In genomic region chr6:111832833-111833418, GRCh38 we compare ENCODE assay signal across 10 cellular contexts. TPM values are rescaled to one million over a fixed set of nuclear protein-coding genes. Genes with fewer than 3 reads are reported as not detected.
DNase-seq lines count a peak whose midpoint lies in the region; ATAC-seq, FAIRE-seq and TF ChIP-seq lines count a peak whose summit lies in the region.
"Had no signal": no experiment of that assay in that cellular context is flagged by ENCODE, and none has a peak within 500 bp of the region (broad histone marks: within the 10 kb centered on the region; RNA-seq: fewer than 3 reads in every experiment).

No MANE protein-coding gene starts in this region.

- no peaks in the 10 kb centered on the region for H4K20me1 ChIP-seq in GM12878 (ENCODE audit: control insufficient read depth, insufficient read depth)

- H3K9me3 Mint-ChIP-seq in stimulated activated naive CD8-positive, alpha-beta T cell treated with anti-CD3 and anti-CD28 coated beads, Interleukin-15, Interleukin-2, amounts not matched to agents 100 ng/mL and 50 ng/mL, for 24 hours = no peaks in the 10 kb centered on the region

- no peaks in the 10 kb centered on the region for H3K9me3 ChIP-seq in GM12878 (replicated peaks; ENCODE audit: control insufficient read depth, insufficient read depth, low read length)
- H3K9me3 ChIP-seq: SJCRH30 had no signal

- TF ChIP-seq POLR2A in GM12878 (IDR thresholded peaks at IDR 0.05; ENCODE audit: low read depth, low read length) = no peak

- peaks cover 44% of the 10 kb centered on the region for H3K79me2 ChIP-seq in GM12878 (ENCODE audit: control insufficient read depth, insufficient read depth, low read length)

- ATAC-seq in stimulated activated naive CD8-positive, alpha-beta T cell treated with anti-CD3 and anti-CD28 coated beads, Interleukin-15, Interleukin-2, amounts not matched to agents 100 U/mL and 50 U/mL, for 24 hours = no peak
- ATAC-seq in HG02981 (IDR thresholded peaks at IDR 0.05; ENCODE audit: unreplicated experiment) (peak; percentile 41), GM12878 (peak; percentile 50)

- intact Hi-C loops in GM12878 (cut with micrococcal nuclease; ENCODE audit: unreplicated experiment) = loop anchor here (1.0 kb wide), 1 partner anchor 29 kb away; no protein-coding TSS in a partner anchor

- peak overlapping the region; percentile 50; the same call in 1 of the 2 replicates for H3K27ac ChIP-seq in GM12878 (ENCODE audit: control insufficient read depth, insufficient read depth)
- H3K27ac ChIP-seq: SJCRH30 had no signal

- no peaks in the 10 kb centered on the region for H3K27me3 ChIP-seq in GM12878 (replicated peaks in 1 of 2; ENCODE audit: control insufficient read depth in 2 of 2, insufficient read depth in 2 of 2, low read length in 1 of 2)
- H3K27me3 ChIP-seq: SJCRH30 had no signal

- H3K4me3 Mint-ChIP-seq in stimulated activated naive CD8-positive, alpha-beta T cell treated with anti-CD3 and anti-CD28 coated beads, Interleukin-15, Interleukin-2, amounts not matched to agents 100 ng/mL and 50 ng/mL, for 24 hours = peak overlapping the region; percentile 76

- RAD21 ChIA-PET in GM12878 (lab: Charles Lee; ENCODE audit: unreplicated experiment) = interaction anchor here (0.9 to 2.0 kb wide), 7 partner anchors 8 to 97 kb away, joined by 3 to 7 read pairs (median 3); no protein-coding TSS in a partner anchor

- H3K4me3 ChIP-seq in GM12878 = no peak overlapping the region
- H3K4me3 ChIP-seq: SJCRH30 had no signal

- SMC1A ChIA-PET in GM12878 (lab: Charles Lee; ENCODE audit: uncharacterized antibody, unreplicated experiment) = interaction anchor here (0.7 to 5.0 kb wide), 19 partner anchors 9 to 159 kb away, joined by 3 to 30 read pairs (median 4); no protein-coding TSS in a partner anchor

- 0 out of 2 replicates have a peak overlapping the region, but pooled peaks have one; percentile 8 for H3K9ac ChIP-seq in GM12878 (ENCODE audit: control insufficient read depth, insufficient read depth, low read length)

- no peaks in the 10 kb centered on the region for H3K27me3 Mint-ChIP-seq in stimulated activated naive CD8-positive, alpha-beta T cell treated with anti-CD3 and anti-CD28 coated beads, Interleukin-15, Interleukin-2, amounts not matched to agents 100 ng/mL and 50 ng/mL, for 24 hours

- H3K36me3 Mint-ChIP-seq in stimulated activated naive CD8-positive, alpha-beta T cell treated with anti-CD3 and anti-CD28 coated beads, Interleukin-15, Interleukin-2, amounts not matched to agents 100 ng/mL and 50 ng/mL, for 24 hours (ENCODE audit: low read depth) = peaks cover 91% of the 10 kb centered on the region

- peaks cover 88% of the 10 kb centered on the region for H3K4me1 Mint-ChIP-seq in stimulated activated naive CD8-positive, alpha-beta T cell treated with anti-CD3 and anti-CD28 coated beads, Interleukin-15, Interleukin-2, amounts not matched to agents 100 ng/mL and 50 ng/mL, for 24 hours (ENCODE audit: low read depth)

- peak overlapping the region; percentile 63 for H3K4me2 ChIP-seq in GM12878 (ENCODE audit: control insufficient read depth, insufficient read depth)

- no peak for DNase-seq in stimulated activated naive CD8-positive, alpha-beta T cell treated with anti-CD3 and anti-CD28 coated beads, Interleukin-15, Interleukin-2, amounts not matched to agents 100 U/mL and 50 U/mL, for 24 hours
- DNase-seq in GM12878 (ENCODE audit: low read depth, low spot score) = no peak
- no peak for DNase-seq in kidney tubule cell (ENCODE audit: low spot score)
- DNase-seq in NCI-H510A (lab: John Stamatoyannopoulos, UW) = no peak
- DNase-seq in HEK293T (ENCODE audit: extremely low spot score) = no peak
- no peak for DNase-seq in hepatic stellate cell (ENCODE audit: low spot score)
- DNase-seq: NCI-H2029, SJCRH30 had no signal

- in situ Hi-C loops in GM12878 (cut with MboI) = loop anchor here (25.0 kb wide), 1 partner anchor 1804 kb away; no protein-coding TSS in a partner anchor

- peak in 1 of 2 experiments; percentile 29; a peak in 1 of 4 replicates for TF ChIP-seq EP300 in GM12878 (IDR thresholded peaks at IDR 0.05; ENCODE audit: borderline replicate concordance in 1 of 2, control insufficient read depth in 1 of 2, low read depth in 2 of 2, low read length in 2 of 2)

- POLR2A ChIA-PET in GM12878 (lab: Charles Lee) = interaction anchor here (0.8 to 1.8 kb wide), 5 partner anchors 9 to 69 kb away, joined by 3 to 7 read pairs (median 3); no protein-coding TSS in a partner anchor
- POLR2A ChIA-PET in HEK293T (lab: Yijun Ruan, JAX) = no interaction called here

- peaks cover 3 to 5% of the 10 kb centered on the region in 2 experiments; a peak in 3 of 4 replicates for H3K36me3 ChIP-seq in GM12878 (ENCODE audit: control insufficient read depth in 2 of 2, insufficient read depth in 2 of 2, low read length in 1 of 2)

- BruUV-seq in GM12878 (replicated peaks; lab: Mats Ljungman, UMichigan) = no TSS peak

- peaks cover 29% of the 10 kb centered on the region for H3K4me1 ChIP-seq in GM12878 (ENCODE audit: control insufficient read depth, insufficient read depth, low read length)

- CTCF ChIA-PET in GM12878 (lab: Yijun Ruan, JAX) (interaction anchor here (0.8 to 1.4 kb wide), 5 partner anchors 8 to 29 kb away, joined by 3 to 5 read pairs (median 3); no protein-coding TSS in a partner anchor), HEK293T (lab: Yijun Ruan, JAX) (no interaction called here)

- H2AFZ ChIP-seq in GM12878 (ENCODE audit: control insufficient read depth, low read depth, low read length) = no peak overlapping the region

- no peak for TF ChIP-seq CTCF in GM12878 (IDR thresholded peaks at IDR 0.05 in 2 of 3, conservative IDR thresholded peaks at IDR 0.05 in 1 of 3; ENCODE audit: control insufficient read depth in 2 of 3, extremely low read depth in 1 of 3, insufficient read depth in 1 of 3, low read depth in 3 of 3, low read length in 3 of 3)

- peak overlapping the region; percentile 96 for H3K27ac Mint-ChIP-seq in stimulated activated naive CD8-positive, alpha-beta T cell treated with anti-CD3 and anti-CD28 coated beads, Interleukin-15, Interleukin-2, amounts not matched to agents 100 ng/mL and 50 ng/mL, for 24 hours

- no peak for TF ChIP-seq RAD21 in GM12878 (IDR thresholded peaks at IDR 0.05; ENCODE audit: insufficient read depth, low read depth, low read length)

- 96% methylated on average over 1 of the region's 1 CpG for WGBS in GM12878 (ENCODE audit: insufficient coverage, insufficient replicate concordance, low lambda C conversion rate, missing lambda C conversion rate)

- peak; percentile 41 for FAIRE-seq in GM12878 (lab: Jason Lieb, UNC)

TF ChIP-seq in HEK293T, 16 proteins besides CTCF, POLR2A, EP300 and RAD21:
- TF ChIP-seq BHLHE40 (IDR thresholded peaks at IDR 0.05; ENCODE audit: borderline replicate concordance) = no peak
- no peak for TF ChIP-seq SUZ12 (IDR thresholded peaks at IDR 0.05)
- no peak for TF ChIP-seq CTBP1 (IDR thresholded peaks at IDR 0.05; ENCODE audit: borderline replicate concordance)
- TF ChIP-seq FOXA1 (IDR thresholded peaks at IDR 0.05) = no peak
- no peak for TF ChIP-seq ARNT (IDR thresholded peaks at IDR 0.05)
- no peak for TF ChIP-seq LEF1 (IDR thresholded peaks at IDR 0.05; ENCODE audit: borderline replicate concordance)
- TF ChIP-seq FOXK2 (IDR thresholded peaks at IDR 0.05) = no peak
- no peak for TF ChIP-seq PKNOX1 (IDR thresholded peaks at IDR 0.05)
- no peak for TF ChIP-seq TARDBP (IDR thresholded peaks at IDR 0.05)
- TF ChIP-seq HDGF (IDR thresholded peaks at IDR 0.05; ENCODE audit: borderline replicate concordance) = no peak
- no peak for TF ChIP-seq ZNF384 (IDR thresholded peaks at IDR 0.05)
- TF ChIP-seq ELF4 (IDR thresholded peaks at IDR 0.05) = no peak
- no peak for TF ChIP-seq NFRKB (IDR thresholded peaks at IDR 0.05)

RNA-seq across cellular contexts. Expression of gene FYN, which starts 40.3 kb away (rescaled TPM):
- 396 and 420 TPM in 2 replicates for total RNA-seq in GM12878 (2013; cell fraction: nucleolus; rRNA removed)
- total RNA-seq in GM12878 (2014; rRNA removed) = 174 and 176 TPM in 2 replicates
- total RNA-seq in GM12878 (2014; rRNA removed; fragmentation: Illumina TruSeq; extraction: Trizol) = 117 and 122 TPM in 2 replicates
- total RNA-seq in GM12878 (2021) = 159 and 167 TPM in 2 replicates
- polyA plus RNA-seq in GM12878 (2011; ENCODE audit: low read depth) = 42.2 TPM
- 243 and 247 TPM in 2 replicates for polyA plus RNA-seq in GM12878 (2011; rRNA removed)
- 287 and 300 TPM in 2 replicates for polyA plus RNA-seq in GM12878 (2011; cell fraction: cytosol; rRNA removed)
- polyA plus RNA-seq in GM12878 (2011; cell fraction: nucleus; rRNA removed) = 483 and 489 TPM in 2 replicates
- polyA plus RNA-seq in GM12878 (2012) = 64.5 and 80.5 TPM in 2 replicates
- polyA plus RNA-seq in GM12878 (2014; fragmentation: Illumina TruSeq; extraction: Trizol) = 152 and 192 TPM in 2 replicates
- 10 to 100 TPM; 51.4 to 55.1 TPM for polyA plus RNA-seq in GM12878 (2014; fragmentation: Nextera tagmentation; extraction: Ambion mirVana)
- polyA plus RNA-seq in GM12878 (2014; rRNA removed) = 171 and 228 TPM in 2 replicates
- 10 to 100 TPM; 54.0 to 71.1 TPM for polyA plus RNA-seq in GM12878 (2016; fragmentation: Nextera tagmentation; extraction: Ambion mirVana)
- polyA minus RNA-seq in GM12878 (2011; rRNA and poly(A)+ RNA removed) = 353 and 414 TPM in 2 replicates
- polyA minus RNA-seq in GM12878 (2011; cell fraction: cytosol; rRNA and poly(A)+ RNA removed) = 75.5 and 105 TPM in 2 replicates
- 237 and 331 TPM in 2 replicates for polyA minus RNA-seq in GM12878 (2011; cell fraction: nucleus; rRNA and poly(A)+ RNA removed)
